ENCODE assay signal across 20 cellular contexts in genomic region chr12:52266514-52266913, GRCh38. TPM values are rescaled to one million over a fixed set of nuclear protein-coding genes. Genes with fewer than 3 reads are reported as not detected.
DNase-seq lines count a peak whose midpoint lies in the region; TF ChIP-seq lines count a peak whose summit lies in the region.
"Had no signal": no experiment of that assay in that cellular context is flagged by ENCODE, and none has a peak within 500 bp of the region (broad histone marks: within the 10 kb centered on the region; RNA-seq: fewer than 3 reads in every experiment).

No MANE protein-coding gene starts in this region.

- H3K4me3 Mint-ChIP-seq in activated naive CD4-positive, alpha-beta T cell treated with anti-CD3 and anti-CD28 coated beads, Interleukin-2, amount 10 ng/mL, durations not matched to agents 7 days and 5 days, result no peak overlapping the region
- H3K4me3 Mint-ChIP-seq: T-helper 17 cell had no signal

- H3K36me3 ChIP-seq in sigmoid colon, result no peaks in the 10 kb centered on the region
- H3K36me3 ChIP-seq: HAP-1, SJCRH30 had no signal

- no peak overlapping the region for H3K27ac Mint-ChIP-seq in activated naive CD4-positive, alpha-beta T cell treated with anti-CD3 and anti-CD28 coated beads, Interleukin-2, amount 10 ng/mL, durations not matched to agents 7 days and 5 days
- H3K27ac Mint-ChIP-seq: T-helper 17 cell had no signal

- H3K4me1 ChIP-seq in sigmoid colon, result no peaks in the 10 kb centered on the region

- no peak for TF ChIP-seq POLR2A in sigmoid colon (IDR thresholded peaks at IDR 0.05)

- CTCF ChIA-PET in activated naive CD4-positive, alpha-beta T cell treated with anti-CD3 and anti-CD28 coated beads, Interleukin-2, amount 10 ng/mL, durations not matched to agents 7 days and 5 days (lab: Charles Lee), result interaction anchor here (12.5 kb wide), 1 partner anchor 11 kb away, joined by 76 read pairs; the partner anchor contains the start of gene KRT86

- H3K36me3 Mint-ChIP-seq in activated naive CD4-positive, alpha-beta T cell treated with anti-CD3 and anti-CD28 coated beads, Interleukin-2, amount 10 ng/mL, durations not matched to agents 7 days and 5 days, result no peaks in the 10 kb centered on the region

- no peak for TF ChIP-seq EP300 in sigmoid colon (IDR thresholded peaks at IDR 0.05)

- TF ChIP-seq CTCF in sigmoid colon (IDR thresholded peaks at IDR 0.05), result no peak

- peaks cover 3% of the 10 kb centered on the region for H3K9me3 Mint-ChIP-seq in activated naive CD4-positive, alpha-beta T cell treated with anti-CD3 and anti-CD28 coated beads, Interleukin-2, amount 10 ng/mL, durations not matched to agents 7 days and 5 days

- WGBS in sigmoid colon, 2 donors, result 30 to 74% methylated on average over 2 of the region's 2 CpGs

- peaks cover 62% of the 10 kb centered on the region for H3K27me3 Mint-ChIP-seq in activated naive CD4-positive, alpha-beta T cell treated with anti-CD3 and anti-CD28 coated beads, Interleukin-2, amount 10 ng/mL, durations not matched to agents 7 days and 5 days

- H3K27ac ChIP-seq in sigmoid colon, result no peak overlapping the region
- H3K27ac ChIP-seq: C4-2B, SJCRH30 had no signal

- H3K4me1 Mint-ChIP-seq in activated naive CD4-positive, alpha-beta T cell treated with anti-CD3 and anti-CD28 coated beads, Interleukin-2, amount 10 ng/mL, durations not matched to agents 7 days and 5 days, result peaks cover 4% of the 10 kb centered on the region
- H3K4me1 Mint-ChIP-seq: T-helper 17 cell had no signal

- DNase-seq in activated naive CD4-positive, alpha-beta T cell treated with anti-CD3 and anti-CD28 coated beads, Interleukin-2, amount 10 ng/mL, durations not matched to agents 7 days and 5 days, result peak; percentile 16
- DNase-seq in activated naive CD4-positive, alpha-beta T cell (lab: John Stamatoyannopoulos, UW), result no peak
- peak; percentile 66 for DNase-seq in NCI-H2029 treated with DMSO at 0.1 percent for 48 hours (lab: John Stamatoyannopoulos, UW)
- peak; percentile 75 to 84 for DNase-seq in SHP77 (lab: John Stamatoyannopoulos, UW)
- DNase-seq in sigmoid colon, result peak; percentile 62
- DNase-seq in iPS-NIHi11 (ENCODE audit: low spot score), result no peak
- no peak for DNase-seq in LoVo (ENCODE audit: low spot score)
- no peak for DNase-seq in NCI-H748 (lab: John Stamatoyannopoulos, UW; ENCODE audit: unreplicated experiment)
- DNase-seq: Caco-2, DMS79 treated with DMSO at 0.1 percent for 48 hours, MV-4-11, NCI-H1417, NCI-H187 treated with DMSO at 0.1 percent for 48 hours, NCI-H226, SJCRH30, T-helper 17 cell had no signal

- no peak overlapping the region for H3K4me3 ChIP-seq in sigmoid colon
- H3K4me3 ChIP-seq: HAP-1, K562, SJCRH30 had no signal

- intact Hi-C loops in sigmoid colon (cut with DNase I), result no loop called here

- no peaks in the 10 kb centered on the region for H3K9me3 ChIP-seq in sigmoid colon
- H3K9me3 ChIP-seq: HAP-1, SJCRH30 had no signal

- H3K27me3 ChIP-seq in sigmoid colon, result peaks cover 0 to 6% (median 0%) of the 10 kb centered on the region in 3 donors
- H3K27me3 ChIP-seq: SJCRH30 had no signal

RNA-seq across cellular contexts. Expression of gene KRT86, which starts 7.9 kb away (rescaled TPM):
- total RNA-seq in sigmoid colon, result not detected
- polyA plus RNA-seq in sigmoid colon, result under 1 TPM in 2 of 3 donors, not detected in 1; 0.25 to 0.60 TPM
- total RNA-seq: Caco-2, G401, K562 had no signal
- polyA plus RNA-seq: K562 had no signal

RNA-seq across cellular contexts. Expression of gene KRT81, which starts 24.8 kb away (rescaled TPM):
- total RNA-seq in sigmoid colon, result under 1 TPM in 1 of 4 donors, not detected in 3; 0.14 TPM
- polyA plus RNA-seq in sigmoid colon, result under 1 TPM in 1 of 3 donors, not detected in 2; 0.17 TPM
- total RNA-seq: G401, T-helper 17 cell had no signal
- polyA plus RNA-seq: K562 had no signal

RNA-seq across cellular contexts. Expression of gene KRT7, which starts 33.5 kb away (rescaled TPM):
- total RNA-seq in sigmoid colon, result 1 to 10 TPM in 1 of 4 donors, under 1 TPM in 1, not detected in 2; 0.27 to 3.2 TPM
- polyA plus RNA-seq in sigmoid colon, result 10 to 100 TPM in 1 of 3 donors, 1 to 10 TPM in 2; 1.2 to 12.0 (median 2.4) TPM
- total RNA-seq: G401 had no signal
- polyA plus RNA-seq: K562 had no signal

RNA-seq across cellular contexts. Expression of gene KRT83, which starts 54.7 kb away (rescaled TPM):
- total RNA-seq in sigmoid colon, result not detected
- polyA plus RNA-seq in sigmoid colon, result not detected
- total RNA-seq: Caco-2, K562, SJCRH30, T-helper 17 cell had no signal
- polyA plus RNA-seq: K562 had no signal

Comparison
In these comparisons a context has a peak if more than half of its experiments do, and no peak if none do; other contexts are left out.
1. DNase-seq: peak in activated naive CD4-positive, alpha-beta T cell treated with anti-CD3 and anti-CD28 coated beads, Interleukin-2, amount 10 ng/mL, durations not matched to agents 7 days and 5 days (single experiment), NCI-H2029 treated with DMSO at 0.1 percent for 48 hours (single experiment), SHP77 (2 of 2) and sigmoid colon (single experiment); none in activated naive CD4-positive, alpha-beta T cell (0 of 4), iPS-NIHi11 (single experiment), LoVo (single experiment) and NCI-H748 (single experiment).